18 cellular contexts compared by ENCODE assay signal in genomic region chr10:44281089-44281613, GRCh38.
A peak's percentile ranks its signal among the peaks of the same experiment; 100 is the strongest.
DNase-seq lines count a peak whose midpoint lies in the region; ATAC-seq and TF ChIP-seq lines count a peak whose summit lies in the region.
"Had no signal": no experiment of that assay in that cellular context is flagged by ENCODE, and none has a peak within 500 bp of the region (broad histone marks: within the 10 kb centered on the region; RNA-seq: fewer than 3 reads in every experiment).

No MANE protein-coding gene starts in this region.

- 32 to 41% (median 40%) methylated on average over 12 of the region's 12 CpGs for WGBS in psoas muscle, 3 donors

- no peaks in the 10 kb centered on the region for H3K36me3 ChIP-seq in psoas muscle (ENCODE audit: insufficient read depth in 1 of 2, low read depth in 1 of 2)
- H3K36me3 ChIP-seq: left lung, SJCRH30, upper lobe of right lung had no signal

- peaks cover 4% of the 10 kb centered on the region for H3K4me1 ChIP-seq in psoas muscle
- H3K4me1 ChIP-seq: left lung, SJCRH30, upper lobe of right lung had no signal

- intact Hi-C loops in psoas muscle (cut with DNase I): no loop called here

- peak overlapping the region; percentile 16 for H3K27ac ChIP-seq in psoas muscle
- H3K27ac ChIP-seq: left lung, SJCRH30, upper lobe of right lung had no signal

- TF ChIP-seq CTCF in AG10803 (conservative IDR thresholded peaks at IDR 0.05; ENCODE audit: low read length) (no peak), fibroblast of mammary gland (conservative IDR thresholded peaks at IDR 0.05; ENCODE audit: control insufficient read depth, insufficient read depth, low read depth, low read length) (no peak), psoas muscle (IDR thresholded peaks at IDR 0.05) (no peak)

- H3K4me3 ChIP-seq in AG10803 (ENCODE audit: low read length) (no peak overlapping the region; the same call in 1 of the 2 replicates), fibroblast of mammary gland (ENCODE audit: control insufficient read depth, low read depth, low read length) (no peak overlapping the region), psoas muscle (no peak overlapping the region)
- H3K4me3 ChIP-seq: left lung, SJCRH30, upper lobe of right lung had no signal

- ATAC-seq in psoas muscle (peak in 3 of 4 donors; percentile 45 to 55 (median 52)), HG03520 (IDR thresholded peaks at IDR 0.05; ENCODE audit: unreplicated experiment) (no peak)
- ATAC-seq: left lung; stimulated activated effector memory CD8-positive, alpha-beta T cell treated with anti-CD3 and anti-CD28 coated beads, Interleukin-12 subunit alpha, Interleukin-12 subunit beta, amount 100 ng/mL, for 72 hours had no signal

- no peaks in the 10 kb centered on the region for H3K9me3 ChIP-seq in psoas muscle
- H3K9me3 ChIP-seq: left lung, SJCRH30, upper lobe of right lung had no signal

- peak; percentile 63 for DNase-seq in AG10803 (ENCODE audit: low read depth)
- peak; percentile 70 for DNase-seq in M059J (ENCODE audit: low read depth)
- DNase-seq in fibroblast of mammary gland (ENCODE audit: low read depth): peak; percentile 63
- DNase-seq in psoas muscle: peak; percentile 79
- DNase-seq in stimulated activated naive CD4-positive, alpha-beta T cell treated with Interleukin-2 at 50 U/mL for 16 hours (lab: John Stamatoyannopoulos, UW): no peak
- DNase-seq in RPMI8226: no peak
- DNase-seq in foreskin melanocyte: no peak
- DNase-seq: activated CD4-positive, CD25-positive, alpha-beta regulatory T cell treated with anti-CD3 and anti-CD28 coated beads, Interleukin-2, amount 50 U/mL, for 72 hours; activated effector memory CD4-positive, alpha-beta T cell treated with anti-CD3 and anti-CD28 coated beads, Interleukin-2, amount 50 U/mL, for 16 hours; EL; naive B cell; NCI-H2081 treated with DMSO at 0.1 percent for 48 hours; NCI-H524; SJCRH30; upper lobe of right lung had no signal

- H3K27me3 ChIP-seq in psoas muscle (ENCODE audit: insufficient read depth in 3 of 3, low read length in 2 of 3): no peaks in the 10 kb centered on the region
- H3K27me3 ChIP-seq: left lung, SJCRH30, upper lobe of right lung had no signal

Comparison
In these comparisons a context has a peak if more than half of its experiments do, and no peak if none do; other contexts are left out.
1. DNase-seq: peak in AG10803 (single experiment), M059J (single experiment), fibroblast of mammary gland (single experiment) and psoas muscle (2 of 2); none in stimulated activated naive CD4-positive, alpha-beta T cell treated with Interleukin-2 at 50 U/mL for 16 hours (single experiment), RPMI8226 (single experiment) and foreskin melanocyte (single experiment).